In genomic region chr17:47850692-47851573, GRCh38 we compare ENCODE assay signal across 1 cellular context.
TF ChIP-seq lines count a peak whose summit lies in the region.

Gene SP6, minus strand, starts transcription at chr17:47851163. Its CDS starts 2,734 bp downstream, at chr17:47848429.

TF ChIP-seq in HepG2, 621 proteins besides CTCF, POLR2A, EP300 and RAD21 (continued from another document and continues in another):
- TF ChIP-seq ZNF512 (CRISPR knock-in tag; IDR thresholded peaks at IDR 0.05) (no peak), NFKBIZ (CRISPR knock-in tag; IDR thresholded peaks at IDR 0.05) (0 out of 2 replicates have a peak, but pooled peaks have one; percentile 41), ZHX1 (CRISPR knock-in tag; IDR thresholded peaks at IDR 0.05; ENCODE audit: low read depth) (no peak), KDM5A (IDR thresholded peaks at IDR 0.05; ENCODE audit: borderline replicate concordance, low read length) (no peak), ZNF616 (CRISPR knock-in tag; IDR thresholded peaks at IDR 0.05; ENCODE audit: low read depth) (no peak), SMAD9 (CRISPR knock-in tag; IDR thresholded peaks at IDR 0.05) (no peak), KAT2B (IDR thresholded peaks at IDR 0.05; ENCODE audit: borderline replicate concordance, low read depth, low read length) (no peak), ZNF788 (CRISPR knock-in tag; IDR thresholded peaks at IDR 0.05; ENCODE audit: borderline replicate concordance) (no peak; the same call in 1 of the 2 replicates), ZNF607 (CRISPR knock-in tag; IDR thresholded peaks at IDR 0.05; ENCODE audit: borderline replicate concordance) (peak; percentile 68; the same call in 1 of the 2 replicates), ZNF382 (CRISPR knock-in tag; IDR thresholded peaks at IDR 0.05; ENCODE audit: borderline replicate concordance) (no peak), SATB2 (CRISPR knock-in tag; IDR thresholded peaks at IDR 0.05) (no peak), ZBTB2 (CRISPR knock-in tag; IDR thresholded peaks at IDR 0.05; ENCODE audit: low read depth) (0 out of 2 replicates have a peak, but pooled peaks have one; percentile 19), ZBTB7A (CRISPR knock-in tag; IDR thresholded peaks at IDR 0.05) (no peak), ASH2L (IDR thresholded peaks at IDR 0.05; ENCODE audit: insufficient read length, low read depth, low read length) (no peak), ZNF839 (CRISPR knock-in tag; IDR thresholded peaks at IDR 0.05; ENCODE audit: borderline replicate concordance) (no peak), ZNF589 (CRISPR knock-in tag; conservative IDR thresholded peaks at IDR 0.05) (no peak), ZNF609 (CRISPR knock-in tag; IDR thresholded peaks at IDR 0.05; ENCODE audit: borderline replicate concordance) (0 out of 2 replicates have a peak, but pooled peaks have one; percentile 22), ZNF17 (CRISPR knock-in tag; IDR thresholded peaks at IDR 0.05) (no peak), CEBPG (CRISPR knock-in tag; IDR thresholded peaks at IDR 0.05) (0 out of 2 replicates have a peak, but pooled peaks have one; percentile 4), PLSCR1 (CRISPR knock-in tag; IDR thresholded peaks at IDR 0.05; ENCODE audit: borderline replicate concordance) (no peak), HDAC2 (CRISPR knock-in tag; IDR thresholded peaks at IDR 0.05) (peak; percentile 27), RARA (CRISPR knock-in tag; IDR thresholded peaks at IDR 0.05) (0 out of 2 replicates have a peak, but pooled peaks have one; percentile 26), MEF2D (CRISPR knock-in tag; IDR thresholded peaks at IDR 0.05) (no peak), ELK4 (CRISPR knock-in tag; IDR thresholded peaks at IDR 0.05; ENCODE audit: borderline replicate concordance) (no peak), FOXJ3 (CRISPR knock-in tag; IDR thresholded peaks at IDR 0.05; ENCODE audit: borderline replicate concordance) (no peak), DPF2 (CRISPR knock-in tag; IDR thresholded peaks at IDR 0.05; ENCODE audit: borderline replicate concordance, low read depth) (0 out of 2 replicates have a peak, but pooled peaks have one; percentile 30), PTBP1 (IDR thresholded peaks at IDR 0.05; ENCODE audit: low read depth, low read length, poor library complexity, severe bottlenecking) (no peak), CENPBD1 (CRISPR knock-in tag; IDR thresholded peaks at IDR 0.05; ENCODE audit: borderline replicate concordance, low read depth) (no peak), NFE2L2 (IDR thresholded peaks at IDR 0.05; ENCODE audit: low read length) (no peak), SIN3A (IDR thresholded peaks at IDR 0.05; ENCODE audit: borderline replicate concordance, low read depth, low read length) (no peak), HOMEZ (CRISPR knock-in tag; IDR thresholded peaks at IDR 0.05; ENCODE audit: low read depth) (no peak), THRA (CRISPR knock-in tag; IDR thresholded peaks at IDR 0.05; ENCODE audit: borderline replicate concordance) (no peak), TRIM22 (IDR thresholded peaks at IDR 0.05) (no peak), ZNF703 (CRISPR knock-in tag; IDR thresholded peaks at IDR 0.05; ENCODE audit: borderline replicate concordance) (no peak), ZMYM4 (CRISPR knock-in tag; IDR thresholded peaks at IDR 0.05) (no peak; the same call in 1 of the 2 replicates)
